ENCODE assay signal across 2 cellular contexts in the genomic region with DNA sequence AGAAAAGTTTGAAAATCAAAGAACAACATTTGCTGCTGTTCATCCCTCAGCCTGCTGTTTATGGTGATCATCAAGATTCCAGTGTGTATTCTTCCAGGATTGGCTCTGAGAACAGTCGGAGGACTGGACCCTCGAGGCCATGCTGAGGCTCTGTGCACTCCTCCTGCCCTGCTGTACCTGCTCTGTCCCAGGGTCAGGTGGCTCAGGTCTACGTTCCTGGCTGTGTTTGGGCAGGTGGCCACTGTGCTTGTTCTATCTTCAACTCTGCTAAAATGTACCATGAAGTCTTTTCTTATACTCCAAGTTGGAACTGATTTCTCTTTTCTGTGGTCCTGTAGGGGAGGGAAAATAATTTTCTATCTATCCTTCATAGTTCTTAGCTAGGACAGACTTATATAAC.
TF ChIP-seq lines count a peak whose summit lies in the region.

No MANE protein-coding gene starts in this region.

TF ChIP-seq in GM23338, 12 proteins besides CTCF, POLR2A, EP300 and RAD21 (continued from another document):
- TF ChIP-seq STAT1 (IDR thresholded peaks at IDR 0.05; ENCODE audit: unreplicated experiment) (no peak), EZH2phosphoT487 (IDR thresholded peaks at IDR 0.05; ENCODE audit: unreplicated experiment) (no peak), JUNB (IDR thresholded peaks at IDR 0.05; ENCODE audit: unreplicated experiment) (no peak), POLR2AphosphoS5 (IDR thresholded peaks at IDR 0.05; ENCODE audit: low read depth) (no peak), ZNF114 (CRISPR knock-in tag; IDR thresholded peaks at IDR 0.05) (no peak)
- TF ChIP-seq, protein P1, sequence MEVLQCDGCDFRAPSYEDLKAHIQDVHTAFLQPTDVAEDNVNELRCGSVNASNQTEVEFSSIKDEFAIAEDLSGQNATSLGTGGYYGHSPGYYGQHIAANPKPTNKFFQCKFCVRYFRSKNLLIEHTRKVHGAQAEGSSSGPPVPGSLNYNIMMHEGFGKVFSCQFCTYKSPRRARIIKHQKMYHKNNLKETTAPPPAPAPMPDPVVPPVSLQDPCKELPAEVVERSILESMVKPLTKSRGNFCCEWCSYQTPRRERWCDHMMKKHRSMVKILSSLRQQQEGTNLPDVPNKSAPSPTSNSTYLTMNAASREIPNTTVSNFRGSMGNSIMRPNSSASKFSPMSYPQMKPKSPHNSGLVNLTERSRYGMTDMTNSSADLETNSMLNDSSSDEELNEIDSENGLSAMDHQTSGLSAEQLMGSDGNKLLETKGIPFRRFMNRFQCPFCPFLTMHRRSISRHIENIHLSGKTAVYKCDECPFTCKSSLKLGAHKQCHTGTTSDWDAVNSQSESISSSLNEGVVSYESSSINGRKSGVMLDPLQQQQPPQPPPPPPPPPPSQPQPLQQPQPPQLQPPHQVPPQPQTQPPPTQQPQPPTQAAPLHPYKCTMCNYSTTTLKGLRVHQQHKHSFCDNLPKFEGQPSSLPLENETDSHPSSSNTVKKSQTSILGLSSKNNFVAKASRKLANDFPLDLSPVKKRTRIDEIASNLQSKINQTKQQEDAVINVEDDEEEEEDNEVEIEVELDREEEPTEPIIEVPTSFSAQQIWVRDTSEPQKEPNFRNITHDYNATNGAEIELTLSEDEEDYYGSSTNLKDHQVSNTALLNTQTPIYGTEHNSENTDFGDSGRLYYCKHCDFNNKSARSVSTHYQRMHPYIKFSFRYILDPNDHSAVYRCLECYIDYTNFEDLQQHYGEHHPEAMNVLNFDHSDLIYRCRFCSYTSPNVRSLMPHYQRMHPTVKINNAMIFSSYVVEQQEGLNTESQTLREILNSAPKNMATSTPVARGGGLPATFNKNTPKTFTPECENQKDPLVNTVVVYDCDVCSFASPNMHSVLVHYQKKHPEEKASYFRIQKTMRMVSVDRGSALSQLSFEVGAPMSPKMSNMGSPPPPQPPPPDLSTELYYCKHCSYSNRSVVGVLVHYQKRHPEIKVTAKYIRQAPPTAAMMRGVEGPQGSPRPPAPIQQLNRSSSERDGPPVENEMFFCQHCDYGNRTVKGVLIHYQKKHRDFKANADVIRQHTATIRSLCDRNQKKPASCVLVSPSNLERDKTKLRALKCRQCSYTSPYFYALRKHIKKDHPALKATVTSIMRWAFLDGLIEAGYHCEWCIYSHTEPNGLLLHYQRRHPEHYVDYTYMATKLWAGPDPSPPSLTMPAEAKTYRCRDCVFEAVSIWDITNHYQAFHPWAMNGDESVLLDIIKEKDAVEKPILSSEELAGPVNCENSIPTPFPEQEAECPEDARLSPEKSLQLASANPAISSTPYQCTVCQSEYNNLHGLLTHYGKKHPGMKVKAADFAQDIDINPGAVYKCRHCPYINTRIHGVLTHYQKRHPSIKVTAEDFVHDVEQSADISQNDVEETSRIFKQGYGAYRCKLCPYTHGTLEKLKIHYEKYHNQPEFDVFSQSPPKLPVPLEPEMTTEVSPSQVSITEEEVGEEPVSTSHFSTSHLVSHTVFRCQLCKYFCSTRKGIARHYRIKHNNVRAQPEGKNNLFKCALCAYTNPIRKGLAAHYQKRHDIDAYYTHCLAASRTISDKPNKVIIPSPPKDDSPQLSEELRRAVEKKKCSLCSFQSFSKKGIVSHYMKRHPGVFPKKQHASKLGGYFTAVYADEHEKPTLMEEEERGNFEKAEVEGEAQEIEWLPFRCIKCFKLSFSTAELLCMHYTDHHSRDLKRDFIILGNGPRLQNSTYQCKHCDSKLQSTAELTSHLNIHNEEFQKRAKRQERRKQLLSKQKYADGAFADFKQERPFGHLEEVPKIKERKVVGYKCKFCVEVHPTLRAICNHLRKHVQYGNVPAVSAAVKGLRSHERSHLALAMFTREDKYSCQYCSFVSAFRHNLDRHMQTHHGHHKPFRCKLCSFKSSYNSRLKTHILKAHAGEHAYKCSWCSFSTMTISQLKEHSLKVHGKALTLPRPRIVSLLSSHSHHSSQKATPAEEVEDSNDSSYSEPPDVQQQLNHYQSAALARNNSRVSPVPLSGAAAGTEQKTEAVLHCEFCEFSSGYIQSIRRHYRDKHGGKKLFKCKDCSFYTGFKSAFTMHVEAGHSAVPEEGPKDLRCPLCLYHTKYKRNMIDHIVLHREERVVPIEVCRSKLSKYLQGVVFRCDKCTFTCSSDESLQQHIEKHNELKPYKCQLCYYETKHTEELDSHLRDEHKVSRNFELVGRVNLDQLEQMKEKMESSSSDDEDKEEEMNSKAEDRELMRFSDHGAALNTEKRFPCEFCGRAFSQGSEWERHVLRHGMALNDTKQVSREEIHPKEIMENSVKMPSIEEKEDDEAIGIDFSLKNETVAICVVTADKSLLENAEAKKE (CRISPR knock-in tag; IDR thresholded peaks at IDR 0.05): no peak
- TF ChIP-seq, protein P2, sequence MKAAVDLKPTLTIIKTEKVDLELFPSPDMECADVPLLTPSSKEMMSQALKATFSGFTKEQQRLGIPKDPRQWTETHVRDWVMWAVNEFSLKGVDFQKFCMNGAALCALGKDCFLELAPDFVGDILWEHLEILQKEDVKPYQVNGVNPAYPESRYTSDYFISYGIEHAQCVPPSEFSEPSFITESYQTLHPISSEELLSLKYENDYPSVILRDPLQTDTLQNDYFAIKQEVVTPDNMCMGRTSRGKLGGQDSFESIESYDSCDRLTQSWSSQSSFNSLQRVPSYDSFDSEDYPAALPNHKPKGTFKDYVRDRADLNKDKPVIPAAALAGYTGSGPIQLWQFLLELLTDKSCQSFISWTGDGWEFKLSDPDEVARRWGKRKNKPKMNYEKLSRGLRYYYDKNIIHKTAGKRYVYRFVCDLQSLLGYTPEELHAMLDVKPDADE (IDR thresholded peaks at IDR 0.05): no peak

TF ChIP-seq in WTC11, 78 proteins besides CTCF, POLR2A, EP300 and RAD21 (continued from another document):
- TF ChIP-seq, protein P3, sequence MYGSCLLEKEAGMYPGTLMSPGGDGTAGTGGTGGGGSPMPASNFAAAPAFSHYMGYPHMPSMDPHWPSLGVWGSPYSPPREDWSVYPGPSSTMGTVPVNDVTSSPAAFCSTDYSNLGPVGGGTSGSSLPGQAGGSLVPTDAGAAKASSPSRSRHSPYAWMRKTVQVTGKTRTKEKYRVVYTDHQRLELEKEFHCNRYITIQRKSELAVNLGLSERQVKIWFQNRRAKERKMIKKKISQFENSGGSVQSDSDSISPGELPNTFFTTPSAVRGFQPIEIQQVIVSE (CRISPR knock-in tag; IDR thresholded peaks at IDR 0.05; ENCODE audit: borderline replicate concordance): no peak
- TF ChIP-seq ZNF121 (CRISPR knock-in tag; IDR thresholded peaks at IDR 0.05) (no peak), EMX1 (CRISPR knock-in tag; IDR thresholded peaks at IDR 0.05) (no peak)
